In genomic region chr1:169117014-169117413, GRCh38 we compare ENCODE assay signal across 2 cellular contexts.
A peak's percentile ranks its signal among the peaks of the same experiment; 100 is the strongest.
TF ChIP-seq lines count a peak whose summit lies in the region.

No MANE protein-coding gene starts in this region.

TF ChIP-seq in GM12878, 131 proteins besides CTCF, POLR2A, EP300 and RAD21:
- no peak for TF ChIP-seq SREBF2 (IDR thresholded peaks at IDR 0.05; ENCODE audit: low read length)
- no peak for TF ChIP-seq SMAD5 (IDR thresholded peaks at IDR 0.05; ENCODE audit: low read depth)
- TF ChIP-seq TAF1 (IDR thresholded peaks at IDR 0.05; ENCODE audit: borderline replicate concordance, low read depth, low read length) = no peak
- no peak for TF ChIP-seq ZNF217 (IDR thresholded peaks at IDR 0.05)
- no peak for TF ChIP-seq MTA2 (IDR thresholded peaks at IDR 0.05; ENCODE audit: low read depth)
- no peak for TF ChIP-seq TCF3 (IDR thresholded peaks at IDR 0.05; ENCODE audit: borderline replicate concordance, insufficient read depth, low read depth, low read length)
- no peak for TF ChIP-seq CREB1 (IDR thresholded peaks at IDR 0.05; ENCODE audit: low read depth)
- TF ChIP-seq ZZZ3 (IDR thresholded peaks at IDR 0.05; ENCODE audit: control insufficient read depth, insufficient read length, low read depth) = no peak
- no peak for TF ChIP-seq CEBPB (IDR thresholded peaks at IDR 0.05; ENCODE audit: borderline replicate concordance in 1 of 2, low read depth in 2 of 2, low read length in 2 of 2)
- no peak for TF ChIP-seq TARDBP (IDR thresholded peaks at IDR 0.05; ENCODE audit: borderline replicate concordance)
- TF ChIP-seq POU2F2 (IDR thresholded peaks at IDR 0.05; ENCODE audit: borderline replicate concordance, low read depth, low read length) = no peak
- TF ChIP-seq SRF (IDR thresholded peaks at IDR 0.05; ENCODE audit: low read depth in 2 of 2, low read length in 2 of 2) = no peak
- no peak for TF ChIP-seq ELK1 (IDR thresholded peaks at IDR 0.05; ENCODE audit: low read depth, low read length)
- no peak for TF ChIP-seq SPI1 (IDR thresholded peaks at IDR 0.05; ENCODE audit: borderline replicate concordance, insufficient read depth, low read depth, low read length)
- no peak for TF ChIP-seq MLLT1 (IDR thresholded peaks at IDR 0.05)
- no peak for TF ChIP-seq ZBTB33 (IDR thresholded peaks at IDR 0.05)
- TF ChIP-seq NR2C1 (IDR thresholded peaks at IDR 0.05) = no peak
- TF ChIP-seq EED (IDR thresholded peaks at IDR 0.05; ENCODE audit: low read depth) = no peak
- TF ChIP-seq CBFB (IDR thresholded peaks at IDR 0.05; ENCODE audit: low read depth) = no peak

TF ChIP-seq in HepG2, 621 proteins besides CTCF, POLR2A, EP300 and RAD21:
- TF ChIP-seq RERE (CRISPR knock-in tag; IDR thresholded peaks at IDR 0.05; ENCODE audit: low read depth) (no peak), RBM22 (optimal IDR thresholded peaks at IDR 0.05; ENCODE audit: low read length) (peak; percentile 82), LRRFIP1 (CRISPR knock-in tag; conservative IDR thresholded peaks at IDR 0.05) (no peak)
TF ChIP-seq in HepG2: peak in this region for 1.
